In the genomic region with DNA sequence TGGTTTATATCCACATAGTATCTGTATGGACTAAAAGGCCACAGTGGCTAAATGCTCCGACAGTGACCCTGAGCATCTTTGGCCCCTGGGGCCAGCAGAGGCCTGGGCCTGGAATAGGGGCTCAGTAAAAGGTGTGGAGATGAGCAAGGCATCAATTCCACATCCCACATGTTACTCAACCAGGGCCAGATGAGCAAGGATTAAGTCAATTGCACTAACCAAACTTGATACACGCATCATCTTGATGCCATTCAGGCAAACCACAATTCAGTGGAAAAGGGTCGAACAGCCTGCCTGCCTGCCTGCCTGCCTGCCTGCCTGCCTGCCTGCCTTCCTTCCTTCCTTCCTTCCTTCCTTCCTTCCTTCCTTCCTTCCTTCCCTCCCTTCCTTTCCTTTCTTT, we compare ENCODE assay signal across 16 cellular contexts.
"Had no signal": no experiment of that assay in that cellular context is flagged by ENCODE, and none has a peak within 500 bp of the region (broad histone marks: within the 10 kb centered on the region; RNA-seq: fewer than 3 reads in every experiment).

No MANE protein-coding gene starts in this region.

- H3K4me1 Mint-ChIP-seq: naive thymus-derived CD8-positive, alpha-beta T cell; stimulated activated naive B cell treated with anti-CD40 and anti-IgM and Interleukin-4, amounts not matched to agents 10 μg/mL and 1 μg/mL and 100 μg/mL, for 72 hours had no signal

- H3K27ac ChIP-seq: colonic mucosa, gastrocnemius medialis, heart right ventricle, spleen had no signal

- H3K27ac Mint-ChIP-seq: stimulated activated naive B cell treated with anti-CD40 and anti-IgM and Interleukin-4, amounts not matched to agents 10 μg/mL and 1 μg/mL and 100 μg/mL, for 72 hours had no signal

- H3K4me3 ChIP-seq: colonic mucosa, gastrocnemius medialis, heart right ventricle, mucosa of descending colon, spleen had no signal

- H3K9me3 Mint-ChIP-seq: naive thymus-derived CD8-positive, alpha-beta T cell; stimulated activated naive B cell treated with anti-CD40 and anti-IgM and Interleukin-4, amounts not matched to agents 10 μg/mL and 1 μg/mL and 100 μg/mL, for 72 hours had no signal

- H3K36me3 Mint-ChIP-seq: naive thymus-derived CD8-positive, alpha-beta T cell; stimulated activated naive B cell treated with anti-CD40 and anti-IgM and Interleukin-4, amounts not matched to agents 10 μg/mL and 1 μg/mL and 100 μg/mL, for 72 hours had no signal

- DNase-seq: colonic mucosa; dermis blood vessel endothelial cell; gastrocnemius medialis; heart right ventricle; hypothalamus; islet precursor cell; mucosa of descending colon; naive thymus-derived CD8-positive, alpha-beta T cell; spleen; stimulated activated CD4-positive, alpha-beta T cell treated with anti-CD3 and anti-CD28 coated beads, Interleukin-2, amount 100 ng/mL, for 24 hours; stimulated activated CD4-positive, alpha-beta T cell treated with anti-CD3 and anti-CD28 coated beads, Interleukin-4, amount 100 ng/mL, for 4 hours; stimulated activated naive B cell treated with anti-CD40 and anti-IgM and Interleukin-4, amounts not matched to agents 10 μg/mL and 1 μg/mL and 100 μg/mL, for 72 hours; trophoblast cell had no signal

- H3K27me3 Mint-ChIP-seq: stimulated activated naive B cell treated with anti-CD40 and anti-IgM and Interleukin-4, amounts not matched to agents 10 μg/mL and 1 μg/mL and 100 μg/mL, for 72 hours had no signal

- H3K36me3 ChIP-seq: colonic mucosa, gastrocnemius medialis, heart right ventricle, spleen had no signal

- H3K9me3 ChIP-seq: colonic mucosa, gastrocnemius medialis, heart right ventricle, mucosa of descending colon, spleen had no signal

- FAIRE-seq: endothelial cell of umbilical vein had no signal

- ATAC-seq: gastrocnemius medialis; heart right ventricle; left lobe of liver; mucosa of descending colon; naive thymus-derived CD8-positive, alpha-beta T cell; sciatic nerve; stimulated activated naive B cell treated with anti-CD40 and anti-IgM and Interleukin-4, amounts not matched to agents 10 μg/mL and 1 μg/mL and 100 μg/mL, for 72 hours had no signal

- H3K27me3 ChIP-seq: colonic mucosa, gastrocnemius medialis, heart right ventricle, spleen had no signal

- H3K4me3 Mint-ChIP-seq: naive thymus-derived CD8-positive, alpha-beta T cell; stimulated activated naive B cell treated with anti-CD40 and anti-IgM and Interleukin-4, amounts not matched to agents 10 μg/mL and 1 μg/mL and 100 μg/mL, for 72 hours had no signal

- H3K4me1 ChIP-seq: colonic mucosa, gastrocnemius medialis, spleen had no signal
